9 cellular contexts compared by ENCODE assay signal in genomic region chr17:57459286-57459915, GRCh38.
DNase-seq lines count a peak whose midpoint lies in the region; ATAC-seq lines count a peak whose summit lies in the region.
"Had no signal": no experiment of that assay in that cellular context is flagged by ENCODE, and none has a peak within 500 bp of the region (broad histone marks: within the 10 kb centered on the region; RNA-seq: fewer than 3 reads in every experiment).

No MANE protein-coding gene starts in this region.

- DNase-seq in GF-D8 (lab: John Stamatoyannopoulos, UW) (peak; percentile 15), HT-29 (ENCODE audit: low spot score) (peak; percentile 18), memory B cell (ENCODE audit: low spot score in 2 of 2) (no peak), NCI-H2081 (lab: John Stamatoyannopoulos, UW) (no peak), hepatic stellate cell (ENCODE audit: low spot score) (no peak), mucosa of gallbladder (ENCODE audit: low spot score) (no peak)
- DNase-seq in activated CD4-positive, alpha-beta memory T cell treated with anti-CD3 and anti-CD28 coated beads, Interleukin-2, amount 10 ng/mL, durations not matched to agents 7 days and 5 days: peak; percentile 55
- DNase-seq: Right ventricle myocardium superior had no signal

- CTCF ChIA-PET in activated CD4-positive, alpha-beta memory T cell treated with anti-CD3 and anti-CD28 coated beads, Interleukin-2, amount 10 ng/mL, durations not matched to agents 7 days and 5 days (lab: Charles Lee): interaction anchor here (0.7 kb wide), 1 partner anchor 213 kb away, joined by 3 read pairs; no protein-coding TSS in a partner anchor

- H3K27me3 Mint-ChIP-seq in activated CD4-positive, alpha-beta memory T cell treated with anti-CD3 and anti-CD28 coated beads, Interleukin-2, amount 10 ng/mL, durations not matched to agents 7 days and 5 days: no peaks in the 10 kb centered on the region
- H3K27me3 Mint-ChIP-seq in memory B cell: no peaks in the 10 kb centered on the region

- peaks cover 15% of the 10 kb centered on the region for H3K36me3 Mint-ChIP-seq in activated CD4-positive, alpha-beta memory T cell treated with anti-CD3 and anti-CD28 coated beads, Interleukin-2, amount 10 ng/mL, durations not matched to agents 7 days and 5 days (ENCODE audit: low read depth)
- H3K36me3 Mint-ChIP-seq in memory B cell: peaks cover 17% of the 10 kb centered on the region

- POLR2A ChIA-PET in activated CD4-positive, alpha-beta memory T cell treated with anti-CD3 and anti-CD28 coated beads, Interleukin-2, amount 10 ng/mL, durations not matched to agents 7 days and 5 days (lab: Charles Lee): interaction anchor here (1.3 kb wide), 1 partner anchor 15 kb away, joined by 3 read pairs; no protein-coding TSS in a partner anchor

- H3K4me1 Mint-ChIP-seq in activated CD4-positive, alpha-beta memory T cell treated with anti-CD3 and anti-CD28 coated beads, Interleukin-2, amount 10 ng/mL, durations not matched to agents 7 days and 5 days: peaks cover 75% of the 10 kb centered on the region
- H3K4me1 Mint-ChIP-seq in memory B cell: peaks cover 63% of the 10 kb centered on the region

- ATAC-seq in memory B cell (ENCODE audit: low read depth) (peak; percentile 31), HG03175 (IDR thresholded peaks at IDR 0.05; ENCODE audit: unreplicated experiment) (no peak)

- H3K27ac Mint-ChIP-seq in activated CD4-positive, alpha-beta memory T cell treated with anti-CD3 and anti-CD28 coated beads, Interleukin-2, amount 10 ng/mL, durations not matched to agents 7 days and 5 days: peak overlapping the region; percentile 90
- no peak overlapping the region for H3K27ac Mint-ChIP-seq in memory B cell

- H3K9me3 Mint-ChIP-seq in activated CD4-positive, alpha-beta memory T cell treated with anti-CD3 and anti-CD28 coated beads, Interleukin-2, amount 10 ng/mL, durations not matched to agents 7 days and 5 days: no peaks in the 10 kb centered on the region
- H3K9me3 Mint-ChIP-seq in memory B cell: no peaks in the 10 kb centered on the region

- no peak overlapping the region for H3K4me3 Mint-ChIP-seq in activated CD4-positive, alpha-beta memory T cell treated with anti-CD3 and anti-CD28 coated beads, Interleukin-2, amount 10 ng/mL, durations not matched to agents 7 days and 5 days
- H3K4me3 Mint-ChIP-seq in memory B cell: no peak overlapping the region

Comparison
In these comparisons a context has a peak if more than half of its experiments do, and no peak if none do; other contexts are left out.
1. DNase-seq: peak in GF-D8 (single experiment), HT-29 (single experiment) and activated CD4-positive, alpha-beta memory T cell treated with anti-CD3 and anti-CD28 coated beads, Interleukin-2, amount 10 ng/mL, durations not matched to agents 7 days and 5 days (single experiment); none in memory B cell (0 of 2), NCI-H2081 (0 of 2), hepatic stellate cell (single experiment) and mucosa of gallbladder (single experiment).